Comparison of ENCODE assay signal across 8 cellular contexts in genomic region chr6:150891886-150892485, GRCh38. TPM values are rescaled to one million over a fixed set of nuclear protein-coding genes. Genes with fewer than 3 reads are reported as not detected.
DNase-seq lines count a peak whose midpoint lies in the region; ATAC-seq and TF ChIP-seq lines count a peak whose summit lies in the region.

No MANE protein-coding gene starts in this region.

- no peaks in the 10 kb centered on the region for H3K9me3 Mint-ChIP-seq in activated CD4-positive, alpha-beta memory T cell treated with anti-CD3 and anti-CD28 coated beads for 36 hours
- H3K9me3 Mint-ChIP-seq in effector memory CD8-positive, alpha-beta T cell, result no peaks in the 10 kb centered on the region

- no peaks in the 10 kb centered on the region for H3K4me1 ChIP-seq in mesendoderm (ENCODE audit: control insufficient read depth, low read depth, low read length)

- H3K4me1 Mint-ChIP-seq in activated CD4-positive, alpha-beta memory T cell treated with anti-CD3 and anti-CD28 coated beads for 36 hours (ENCODE audit: low read depth), result peaks cover 29% of the 10 kb centered on the region
- peaks cover 8 to 16% of the 10 kb centered on the region in 2 donors for H3K4me1 Mint-ChIP-seq in effector memory CD8-positive, alpha-beta T cell (ENCODE audit: low read depth in 2 of 2)

- H2BK15ac ChIP-seq in mesendoderm (replicated peaks; ENCODE audit: low read depth), result no peak overlapping the region

- WGBS in mesendoderm (ENCODE audit: extremely low coverage, insufficient coverage, low lambda C conversion rate), result no CpG with 5 or more reads among the region's 7 CpGs

- peak; percentile 40 for ATAC-seq in HG03103 (IDR thresholded peaks at IDR 0.05; ENCODE audit: low read depth, unreplicated experiment)
- ATAC-seq in effector memory CD8-positive, alpha-beta T cell (replicated peaks), result peak; percentile 63
- ATAC-seq in HG03521 (IDR thresholded peaks at IDR 0.05; ENCODE audit: unreplicated experiment), result no peak

- H2BK5ac ChIP-seq in mesendoderm (ENCODE audit: low read length), result no peak overlapping the region

- peaks cover 6% of the 10 kb centered on the region for H3K36me3 ChIP-seq in mesendoderm (ENCODE audit: control insufficient read depth, insufficient read depth, low read length)

- CTCF ChIA-PET in GM10248 (lab: Yijun Ruan, JAX), result interaction anchor here (0.6 to 12.2 kb wide), 57 partner anchors 9 to 490 kb away, joined by 3 to 373 read pairs (median 5); partner anchors contain the start of gene MTHFD1L
- CTCF ChIA-PET in activated CD4-positive, alpha-beta memory T cell treated with anti-CD3 and anti-CD28 coated beads for 36 hours (lab: Charles Lee), result interaction anchor here (0.6 to 8.6 kb wide), 31 partner anchors 11 to 1974 kb away, joined by 3 to 98 read pairs (median 4); partner anchors contain the start of gene MTHFD1L

- peaks cover 2% of the 10 kb centered on the region for H3K79me2 ChIP-seq in mesendoderm (ENCODE audit: control insufficient read depth, insufficient read depth, low read length)

- peak; percentile 82 for TF ChIP-seq CTCF in GM10248 (IDR thresholded peaks at IDR 0.05; ENCODE audit: control extremely low read depth, extremely low read depth, low read depth, missing control alignments)

- H3K23ac ChIP-seq in mesendoderm (ENCODE audit: low read length), result no peak overlapping the region

- H4K5ac ChIP-seq in mesendoderm (ENCODE audit: low read length), result no peak overlapping the region

- no peak overlapping the region for H3K27ac Mint-ChIP-seq in activated CD4-positive, alpha-beta memory T cell treated with anti-CD3 and anti-CD28 coated beads for 36 hours
- no peak overlapping the region for H3K27ac Mint-ChIP-seq in effector memory CD8-positive, alpha-beta T cell

- no peak overlapping the region for H3K4me3 ChIP-seq in mesendoderm (ENCODE audit: low read length)

- H3K36me3 Mint-ChIP-seq in activated CD4-positive, alpha-beta memory T cell treated with anti-CD3 and anti-CD28 coated beads for 36 hours, result peaks cover 56% of the 10 kb centered on the region
- H3K36me3 Mint-ChIP-seq in effector memory CD8-positive, alpha-beta T cell (ENCODE audit: insufficient read depth), result peaks cover 7% of the 10 kb centered on the region

- H3K4ac ChIP-seq in mesendoderm (ENCODE audit: low read depth, low read length), result no peak overlapping the region

- POLR2A ChIA-PET in GM10248 (lab: Yijun Ruan, JAX), result no interaction called here
- POLR2A ChIA-PET in activated CD4-positive, alpha-beta memory T cell treated with anti-CD3 and anti-CD28 coated beads for 36 hours (lab: Charles Lee), result no interaction called here

- no peak overlapping the region for H3K4me3 Mint-ChIP-seq in activated CD4-positive, alpha-beta memory T cell treated with anti-CD3 and anti-CD28 coated beads for 36 hours
- H3K4me3 Mint-ChIP-seq in effector memory CD8-positive, alpha-beta T cell, result no peak overlapping the region

- H3K27me3 ChIP-seq in mesendoderm (ENCODE audit: insufficient read depth, low read length, poor library complexity), result no peaks in the 10 kb centered on the region

- H3K27me3 Mint-ChIP-seq in activated CD4-positive, alpha-beta memory T cell treated with anti-CD3 and anti-CD28 coated beads for 36 hours, result no peaks in the 10 kb centered on the region
- H3K27me3 Mint-ChIP-seq in effector memory CD8-positive, alpha-beta T cell, result no peaks in the 10 kb centered on the region

- no peak overlapping the region for H3K18ac ChIP-seq in mesendoderm (ENCODE audit: low read length)

- no peak overlapping the region for H2AK5ac ChIP-seq in mesendoderm (ENCODE audit: low read length)

- intact Hi-C loops in activated CD4-positive, alpha-beta memory T cell treated with anti-CD3 and anti-CD28 coated beads for 36 hours (cut with micrococcal nuclease), result loop anchor here (2.0 kb wide), 3 partner anchors 123 to 443 kb away; no protein-coding TSS in a partner anchor

- no peak overlapping the region for H4K8ac ChIP-seq in mesendoderm (ENCODE audit: low read depth, low read length)

- H2BK120ac ChIP-seq in mesendoderm (ENCODE audit: low read depth, low read length), result no peak overlapping the region

- H3K79me1 ChIP-seq in mesendoderm (ENCODE audit: low read length), result peaks cover 11% of the 10 kb centered on the region

- no peak overlapping the region for H3K27ac ChIP-seq in mesendoderm (ENCODE audit: low read depth, low read length)

- no peak overlapping the region for H3K56ac ChIP-seq in mesendoderm (ENCODE audit: low read length)

- no peak overlapping the region for H3K4me2 ChIP-seq in mesendoderm (ENCODE audit: low read length)

- DNase-seq in GM10248 (ENCODE audit: extremely low spot score) (peak; percentile 45), NCI-H510A treated with DMSO at 0.1 percent for 48 hours (lab: John Stamatoyannopoulos, UW) (peak; percentile 63), mesendoderm (peak; percentile 74)
- DNase-seq in activated CD4-positive, alpha-beta memory T cell treated with anti-CD3 and anti-CD28 coated beads for 36 hours, result peak; percentile 69
- DNase-seq in effector memory CD8-positive, alpha-beta T cell, result peak; percentile 47 to 56 (median 55)
- DNase-seq in stimulated activated CD8-positive, alpha-beta memory T cell treated with anti-CD3 and anti-CD28 coated beads, Interleukin-4, amount 100 ng/mL, for 4 hours (ENCODE audit: low read depth in 2 of 2, low spot score in 1 of 2), result peak; percentile 8 to 18

- no peak overlapping the region for H3K9ac ChIP-seq in mesendoderm (ENCODE audit: low read length)

RNA-seq across cellular contexts. Expression of gene MTHFD1L, which starts 26.5 kb away (rescaled TPM):
- total RNA-seq in activated CD4-positive, alpha-beta memory T cell treated with anti-CD3 and anti-CD28 coated beads for 36 hours, result 100 to 1,000 TPM; 115 to 119 TPM
- 66.0 TPM for polyA plus RNA-seq in mesendoderm (2013, experiment 1 of 2)
- 66.3 TPM for polyA plus RNA-seq in mesendoderm (2013, experiment 2 of 2)

Comparison
In these comparisons a context has a peak if more than half of its experiments do, and no peak if none do; other contexts are left out.
1. DNase-seq: peak in every context shown above with its lines; median percentile 74 in mesendoderm; 69 in activated CD4-positive, alpha-beta memory T cell treated with anti-CD3 and anti-CD28 coated beads for 36 hours; 63 in NCI-H510A treated with DMSO at 0.1 percent for 48 hours; 55 in effector memory CD8-positive, alpha-beta T cell; 45 in GM10248; 13 in stimulated activated CD8-positive, alpha-beta memory T cell treated with anti-CD3 and anti-CD28 coated beads, Interleukin-4, amount 100 ng/mL, for 4 hours.